ENCODE assay signal across 24 cellular contexts in the genomic region with DNA sequence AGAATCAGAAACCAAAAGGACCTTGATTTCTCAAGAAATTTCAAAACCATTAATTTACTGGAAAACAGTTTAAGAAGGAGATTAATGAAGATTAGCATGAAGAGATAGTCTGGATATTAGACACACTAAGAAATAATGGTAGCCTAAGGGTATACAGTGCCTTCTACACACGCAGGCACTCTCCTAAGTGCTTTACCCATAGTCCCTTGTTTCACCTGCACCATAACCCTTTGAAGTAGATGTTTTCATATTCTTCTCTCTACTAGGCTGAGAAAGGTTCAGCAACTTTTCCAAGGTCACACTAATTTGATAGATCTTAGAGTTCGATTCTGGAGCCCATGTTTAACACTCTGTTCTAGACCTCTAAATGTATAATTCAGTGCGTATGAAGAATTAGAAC.
"Had no signal": no experiment of that assay in that cellular context is flagged by ENCODE, and none has a peak within 500 bp of the region (broad histone marks: within the 10 kb centered on the region; RNA-seq: fewer than 3 reads in every experiment).

No MANE protein-coding gene starts in this region.

- H3K4me3 ChIP-seq: body of pancreas, cardiac muscle cell, lower lobe of right lung, pancreas, psoas muscle, right atrium auricular region, upper lobe of left lung had no signal

- ATAC-seq: activated CD8-positive, alpha-beta T cell treated with anti-CD3 and anti-CD28 coated beads, Interleukin-2, amount 10 ng/mL, durations not matched to agents 7 days and 5 days; activated naive CD8-positive, alpha-beta T cell treated with anti-CD3 and anti-CD28 coated beads, Interleukin-2, amount 50 U/mL, for 24 hours; body of pancreas; foreskin keratinocyte; left lobe of liver; lower lobe of right lung; natural killer cell; pancreas; psoas muscle; stimulated activated naive CD8-positive, alpha-beta T cell treated with anti-CD3 and anti-CD28 coated beads, Interleukin-15, Interleukin-2, amounts not matched to agents 100 U/mL and 50 U/mL, for 24 hours had no signal

- H3K27ac ChIP-seq: body of pancreas, cardiac muscle cell, foreskin keratinocyte, lower lobe of right lung, pancreas, psoas muscle, right atrium auricular region, upper lobe of left lung, WERI-Rb-1 had no signal

- H3K9me3 ChIP-seq: body of pancreas, lower lobe of right lung, pancreas, psoas muscle, right atrium auricular region, upper lobe of left lung had no signal

- H3K4me1 Mint-ChIP-seq: activated CD4-positive, alpha-beta T cell treated with anti-CD3 and anti-CD28 coated beads, Interleukin-2, amount 10 ng/mL, durations not matched to agents 7 days and 5 days; activated naive CD8-positive, alpha-beta T cell treated with anti-CD3 and anti-CD28 coated beads, Interleukin-2, amount 50 U/mL, for 24 hours; natural killer cell had no signal

- H3K27me3 Mint-ChIP-seq: activated CD4-positive, alpha-beta T cell treated with anti-CD3 and anti-CD28 coated beads, Interleukin-2, amount 10 ng/mL, durations not matched to agents 7 days and 5 days; activated naive CD8-positive, alpha-beta T cell treated with anti-CD3 and anti-CD28 coated beads, Interleukin-2, amount 50 U/mL, for 24 hours had no signal

- DNase-seq: activated CD4-positive, alpha-beta T cell treated with anti-CD3 and anti-CD28 coated beads, Interleukin-2, amount 10 ng/mL, durations not matched to agents 7 days and 5 days; activated CD4-positive, CD25-positive, alpha-beta regulatory T cell treated with anti-CD3 and anti-CD28 coated beads, Interleukin-2, amount 50 U/mL, for 72 hours; activated CD8-positive, alpha-beta T cell treated with anti-CD3 and anti-CD28 coated beads, Interleukin-2, amount 10 ng/mL, durations not matched to agents 7 days and 5 days; activated gamma-delta T cell; activated naive CD4-positive, alpha-beta T cell treated with anti-CD3 and anti-CD28 coated beads, Interleukin-2, amount 50 U/mL, for 16 hours; activated naive CD8-positive, alpha-beta T cell treated with anti-CD3 and anti-CD28 coated beads, Interleukin-2, amount 50 U/mL, for 24 hours; body of pancreas; effector memory CD4-positive, alpha-beta T cell; foreskin keratinocyte; kidney; lower lobe of right lung; natural killer cell; pancreas; psoas muscle; stimulated activated CD4-positive, alpha-beta T cell treated with anti-CD3 and anti-CD28 coated beads, Interleukin-12 subunit alpha, Interleukin-12 subunit beta, amount 100 ng/mL, for 4 hours; stimulated activated CD4-positive, alpha-beta T cell treated with anti-CD3 and anti-CD28 coated beads, Interleukin-4, amount 100 ng/mL, for 4 hours; stimulated activated naive CD8-positive, alpha-beta T cell treated with anti-CD3 and anti-CD28 coated beads, Interleukin-15, Interleukin-2, amounts not matched to agents 100 U/mL and 50 U/mL, for 24 hours; upper lobe of left lung; WERI-Rb-1 had no signal

- H3K36me3 Mint-ChIP-seq: natural killer cell had no signal

- H3K9me3 Mint-ChIP-seq: activated T-helper 1 cell treated with anti-CD3 and anti-CD28 coated beads, Interleukin-12 subunit alpha, Interleukin-12 subunit beta, Interleukin-2, Interleukin-4 antibody, amounts not matched to agents 30 ng/mL and 10 ng/mL and 1 ng/mL, durations not matched to agents 14 hours and 24 hours and 36 hours had no signal

- H3K36me3 ChIP-seq: cardiac muscle cell, lower lobe of right lung, pancreas, right atrium auricular region, upper lobe of left lung, WERI-Rb-1 had no signal

- H3K27ac Mint-ChIP-seq: activated CD4-positive, alpha-beta T cell treated with anti-CD3 and anti-CD28 coated beads, Interleukin-2, amount 10 ng/mL, durations not matched to agents 7 days and 5 days; activated CD8-positive, alpha-beta T cell treated with anti-CD3 and anti-CD28 coated beads, Interleukin-2, amount 10 ng/mL, durations not matched to agents 7 days and 5 days; activated naive CD8-positive, alpha-beta T cell treated with anti-CD3 and anti-CD28 coated beads, Interleukin-2, amount 50 U/mL, for 24 hours; activated T-helper 1 cell treated with anti-CD3 and anti-CD28 coated beads, Interleukin-12 subunit alpha, Interleukin-12 subunit beta, Interleukin-2, Interleukin-4 antibody, amounts not matched to agents 30 ng/mL and 10 ng/mL and 1 ng/mL, durations not matched to agents 14 hours and 24 hours and 36 hours; natural killer cell; T-helper 2 cell treated with Interferon-gamma antibody and Interleukin-4, amounts not matched to agents 5 μg/mL and 100 μg/mL, for 36 hours had no signal

- H3K27me3 ChIP-seq: body of pancreas, cardiac muscle cell, foreskin keratinocyte, pancreas, right atrium auricular region, upper lobe of left lung had no signal

- H3K4me3 Mint-ChIP-seq: activated CD4-positive, alpha-beta T cell treated with anti-CD3 and anti-CD28 coated beads, Interleukin-2, amount 10 ng/mL, durations not matched to agents 7 days and 5 days; activated CD8-positive, alpha-beta T cell treated with anti-CD3 and anti-CD28 coated beads, Interleukin-2, amount 10 ng/mL, durations not matched to agents 7 days and 5 days; activated naive CD8-positive, alpha-beta T cell treated with anti-CD3 and anti-CD28 coated beads, Interleukin-2, amount 50 U/mL, for 24 hours; activated T-helper 1 cell treated with anti-CD3 and anti-CD28 coated beads, Interleukin-12 subunit alpha, Interleukin-12 subunit beta, Interleukin-2, Interleukin-4 antibody, amounts not matched to agents 30 ng/mL and 10 ng/mL and 1 ng/mL, durations not matched to agents 14 hours and 24 hours and 36 hours; natural killer cell; T-helper 2 cell treated with Interferon-gamma antibody and Interleukin-4, amounts not matched to agents 5 μg/mL and 100 μg/mL, for 36 hours had no signal

- H3K4me1 ChIP-seq: body of pancreas, lower lobe of right lung, pancreas, psoas muscle, right atrium auricular region, upper lobe of left lung had no signal
